Comparison of ENCODE assay signal across 1 cellular context in genomic region chr4:147683717-147684700, GRCh38.
TF ChIP-seq lines count a peak whose summit lies in the region.

TSS of gene PRMT9 (minus strand) at chr4:147684163. CDS start at chr4:147683987, 176 bp downstream.

TF ChIP-seq in K562, 482 proteins besides CTCF, POLR2A, EP300 and RAD21 (continued from another document and continues in another):
- TF ChIP-seq, protein P1, sequence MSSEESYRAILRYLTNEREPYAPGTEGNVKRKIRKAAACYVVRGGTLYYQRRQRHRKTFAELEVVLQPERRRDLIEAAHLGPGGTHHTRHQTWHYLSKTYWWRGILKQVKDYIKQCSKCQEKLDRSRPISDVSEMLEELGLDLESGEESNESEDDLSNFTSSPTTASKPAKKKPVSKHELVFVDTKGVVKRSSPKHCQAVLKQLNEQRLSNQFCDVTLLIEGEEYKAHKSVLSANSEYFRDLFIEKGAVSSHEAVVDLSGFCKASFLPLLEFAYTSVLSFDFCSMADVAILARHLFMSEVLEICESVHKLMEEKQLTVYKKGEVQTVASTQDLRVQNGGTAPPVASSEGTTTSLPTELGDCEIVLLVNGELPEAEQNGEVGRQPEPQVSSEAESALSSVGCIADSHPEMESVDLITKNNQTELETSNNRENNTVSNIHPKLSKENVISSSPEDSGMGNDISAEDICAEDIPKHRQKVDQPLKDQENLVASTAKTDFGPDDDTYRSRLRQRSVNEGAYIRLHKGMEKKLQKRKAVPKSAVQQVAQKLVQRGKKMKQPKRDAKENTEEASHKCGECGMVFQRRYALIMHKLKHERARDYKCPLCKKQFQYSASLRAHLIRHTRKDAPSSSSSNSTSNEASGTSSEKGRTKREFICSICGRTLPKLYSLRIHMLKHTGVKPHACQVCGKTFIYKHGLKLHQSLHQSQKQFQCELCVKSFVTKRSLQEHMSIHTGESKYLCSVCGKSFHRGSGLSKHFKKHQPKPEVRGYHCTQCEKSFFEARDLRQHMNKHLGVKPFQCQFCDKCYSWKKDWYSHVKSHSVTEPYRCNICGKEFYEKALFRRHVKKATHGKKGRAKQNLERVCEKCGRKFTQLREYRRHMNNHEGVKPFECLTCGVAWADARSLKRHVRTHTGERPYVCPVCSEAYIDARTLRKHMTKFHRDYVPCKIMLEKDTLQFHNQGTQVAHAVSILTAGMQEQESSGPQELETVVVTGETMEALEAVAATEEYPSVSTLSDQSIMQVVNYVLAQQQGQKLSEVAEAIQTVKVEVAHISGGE (CRISPR knock-in tag; IDR thresholded peaks at IDR 0.05), result peak in 1 of 3 experiments; percentile 52; a peak in 1 of 6 replicates
- no peak for TF ChIP-seq ZNF407 (IDR thresholded peaks at IDR 0.05; ENCODE audit: low read depth)
- no peak for TF ChIP-seq ZNF232 (CRISPR knock-in tag; IDR thresholded peaks at IDR 0.05)
- no peak for TF ChIP-seq KLF10 (CRISPR knock-in tag; IDR thresholded peaks at IDR 0.05)
- TF ChIP-seq MAFF (IDR thresholded peaks at IDR 0.05; ENCODE audit: low read length), result no peak
- TF ChIP-seq E2F8 (IDR thresholded peaks at IDR 0.05; ENCODE audit: low read depth, partially characterized antibody), result no peak
- 0 out of 2 replicates have a peak, but pooled peaks have one; percentile 35 for TF ChIP-seq SMAD4 (CRISPR knock-in tag; conservative IDR thresholded peaks at IDR 0.05)
- TF ChIP-seq ZNF316 (IDR thresholded peaks at IDR 0.05), result no peak
- TF ChIP-seq NR1H2 (CRISPR knock-in tag; IDR thresholded peaks at IDR 0.05), result 0 out of 2 replicates have a peak, but pooled peaks have one; percentile 83
- no peak for TF ChIP-seq IRF2 (CRISPR knock-in tag; IDR thresholded peaks at IDR 0.05)
- peak in 1 of 2 experiments; percentile 85; a peak in 2 of 4 replicates for TF ChIP-seq TBL1XR1 (IDR thresholded peaks at IDR 0.05; ENCODE audit: low read length in 2 of 2)
- no peak for TF ChIP-seq PRMT5 (CRISPR knock-in tag; IDR thresholded peaks at IDR 0.05)
- no peak; the same call in 1 of the 2 replicates for TF ChIP-seq DMBX1 (CRISPR knock-in tag; IDR thresholded peaks at IDR 0.05; ENCODE audit: borderline replicate concordance)
- TF ChIP-seq PHF21A (IDR thresholded peaks at IDR 0.05; ENCODE audit: borderline replicate concordance, low read depth), result no peak
- TF ChIP-seq STAT5A (IDR thresholded peaks at IDR 0.05; ENCODE audit: borderline replicate concordance, low read length), result no peak
- no peak for TF ChIP-seq RCOR1 (IDR thresholded peaks at IDR 0.05; ENCODE audit: borderline replicate concordance in 1 of 2, low read depth in 2 of 2, low read length in 2 of 2)
- TF ChIP-seq KDM1A (IDR thresholded peaks at IDR 0.05), result no peak
- peak; percentile 60; the same call in 1 of the 2 replicates for TF ChIP-seq VEZF1 (CRISPR knock-in tag; IDR thresholded peaks at IDR 0.05)
- no peak for TF ChIP-seq E2F3 (CRISPR knock-in tag; IDR thresholded peaks at IDR 0.05)
- TF ChIP-seq SMARCA5 (IDR thresholded peaks at IDR 0.05), result no peak
- TF ChIP-seq NR2C1 (IDR thresholded peaks at IDR 0.05), result 0 out of 2 replicates have a peak, but pooled peaks have one; percentile 8
- no peak for TF ChIP-seq NR2C1 (tag; IDR thresholded peaks at IDR 0.05)
- TF ChIP-seq KLF1 (tag; IDR thresholded peaks at IDR 0.05), result no peak
- no peak for TF ChIP-seq FOXA3 (CRISPR knock-in tag; conservative IDR thresholded peaks at IDR 0.05 in 1 of 2, IDR thresholded peaks at IDR 0.05 in 1 of 2)
- TF ChIP-seq CREB3L1 (IDR thresholded peaks at IDR 0.05; ENCODE audit: borderline replicate concordance, low read depth), result peak; percentile 78
- no peak for TF ChIP-seq ZNF75A (CRISPR knock-in tag; IDR thresholded peaks at IDR 0.05)
- no peak for TF ChIP-seq LCOR (CRISPR knock-in tag; IDR thresholded peaks at IDR 0.05)
- TF ChIP-seq STAG1 (CRISPR knock-in tag; IDR thresholded peaks at IDR 0.05; ENCODE audit: borderline replicate concordance), result no peak
- TF ChIP-seq FIP1L1 (IDR thresholded peaks at IDR 0.05; ENCODE audit: low read depth, low read length, poor library complexity, severe bottlenecking), result no peak
- no peak for TF ChIP-seq REST (CRISPR knock-in tag; IDR thresholded peaks at IDR 0.05; ENCODE audit: low read depth)
- no peak for TF ChIP-seq ZBTB8A (IDR thresholded peaks at IDR 0.05; ENCODE audit: partially characterized antibody)
- no peak for TF ChIP-seq ZNF764 (CRISPR knock-in tag; IDR thresholded peaks at IDR 0.05; ENCODE audit: low read depth)
- TF ChIP-seq RBM34 (IDR thresholded peaks at IDR 0.05; ENCODE audit: borderline replicate concordance, insufficient read depth, low read length), result no peak
- no peak for TF ChIP-seq NFRKB (IDR thresholded peaks at IDR 0.05; ENCODE audit: low read depth)
- TF ChIP-seq FOXJ3 (CRISPR knock-in tag; IDR thresholded peaks at IDR 0.05), result no peak
- TF ChIP-seq ZNF583 (CRISPR knock-in tag; IDR thresholded peaks at IDR 0.05), result no peak
- TF ChIP-seq HNRNPL (IDR thresholded peaks at IDR 0.05; ENCODE audit: low read depth, low read length), result 0 out of 2 replicates have a peak, but pooled peaks have one; percentile 61
- no peak for TF ChIP-seq ZNF197 (CRISPR knock-in tag; IDR thresholded peaks at IDR 0.05; ENCODE audit: low read depth)
